ENCODE assay signal across 1 cellular context in genomic region chr12:21418403-21418802, GRCh38.
TF ChIP-seq lines count a peak whose summit lies in the region.

No MANE protein-coding gene starts in this region.

TF ChIP-seq in GM23338, 12 proteins besides CTCF, POLR2A, EP300 and RAD21 (continued from another document):
- TF ChIP-seq, protein P1, sequence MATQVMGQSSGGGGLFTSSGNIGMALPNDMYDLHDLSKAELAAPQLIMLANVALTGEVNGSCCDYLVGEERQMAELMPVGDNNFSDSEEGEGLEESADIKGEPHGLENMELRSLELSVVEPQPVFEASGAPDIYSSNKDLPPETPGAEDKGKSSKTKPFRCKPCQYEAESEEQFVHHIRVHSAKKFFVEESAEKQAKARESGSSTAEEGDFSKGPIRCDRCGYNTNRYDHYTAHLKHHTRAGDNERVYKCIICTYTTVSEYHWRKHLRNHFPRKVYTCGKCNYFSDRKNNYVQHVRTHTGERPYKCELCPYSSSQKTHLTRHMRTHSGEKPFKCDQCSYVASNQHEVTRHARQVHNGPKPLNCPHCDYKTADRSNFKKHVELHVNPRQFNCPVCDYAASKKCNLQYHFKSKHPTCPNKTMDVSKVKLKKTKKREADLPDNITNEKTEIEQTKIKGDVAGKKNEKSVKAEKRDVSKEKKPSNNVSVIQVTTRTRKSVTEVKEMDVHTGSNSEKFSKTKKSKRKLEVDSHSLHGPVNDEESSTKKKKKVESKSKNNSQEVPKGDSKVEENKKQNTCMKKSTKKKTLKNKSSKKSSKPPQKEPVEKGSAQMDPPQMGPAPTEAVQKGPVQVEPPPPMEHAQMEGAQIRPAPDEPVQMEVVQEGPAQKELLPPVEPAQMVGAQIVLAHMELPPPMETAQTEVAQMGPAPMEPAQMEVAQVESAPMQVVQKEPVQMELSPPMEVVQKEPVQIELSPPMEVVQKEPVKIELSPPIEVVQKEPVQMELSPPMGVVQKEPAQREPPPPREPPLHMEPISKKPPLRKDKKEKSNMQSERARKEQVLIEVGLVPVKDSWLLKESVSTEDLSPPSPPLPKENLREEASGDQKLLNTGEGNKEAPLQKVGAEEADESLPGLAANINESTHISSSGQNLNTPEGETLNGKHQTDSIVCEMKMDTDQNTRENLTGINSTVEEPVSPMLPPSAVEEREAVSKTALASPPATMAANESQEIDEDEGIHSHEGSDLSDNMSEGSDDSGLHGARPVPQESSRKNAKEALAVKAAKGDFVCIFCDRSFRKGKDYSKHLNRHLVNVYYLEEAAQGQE (IDR thresholded peaks at IDR 0.05; ENCODE audit: unreplicated experiment), result no peak
- no peak for TF ChIP-seq NANOG (IDR thresholded peaks at IDR 0.05; ENCODE audit: borderline replicate concordance)
- TF ChIP-seq JUNB (IDR thresholded peaks at IDR 0.05; ENCODE audit: unreplicated experiment), result no peak
- no peak for TF ChIP-seq EZH2phosphoT487 (IDR thresholded peaks at IDR 0.05; ENCODE audit: unreplicated experiment)
- no peak for TF ChIP-seq ZNF331 (CRISPR knock-in tag; IDR thresholded peaks at IDR 0.05; ENCODE audit: low read depth)
- TF ChIP-seq, protein P2, sequence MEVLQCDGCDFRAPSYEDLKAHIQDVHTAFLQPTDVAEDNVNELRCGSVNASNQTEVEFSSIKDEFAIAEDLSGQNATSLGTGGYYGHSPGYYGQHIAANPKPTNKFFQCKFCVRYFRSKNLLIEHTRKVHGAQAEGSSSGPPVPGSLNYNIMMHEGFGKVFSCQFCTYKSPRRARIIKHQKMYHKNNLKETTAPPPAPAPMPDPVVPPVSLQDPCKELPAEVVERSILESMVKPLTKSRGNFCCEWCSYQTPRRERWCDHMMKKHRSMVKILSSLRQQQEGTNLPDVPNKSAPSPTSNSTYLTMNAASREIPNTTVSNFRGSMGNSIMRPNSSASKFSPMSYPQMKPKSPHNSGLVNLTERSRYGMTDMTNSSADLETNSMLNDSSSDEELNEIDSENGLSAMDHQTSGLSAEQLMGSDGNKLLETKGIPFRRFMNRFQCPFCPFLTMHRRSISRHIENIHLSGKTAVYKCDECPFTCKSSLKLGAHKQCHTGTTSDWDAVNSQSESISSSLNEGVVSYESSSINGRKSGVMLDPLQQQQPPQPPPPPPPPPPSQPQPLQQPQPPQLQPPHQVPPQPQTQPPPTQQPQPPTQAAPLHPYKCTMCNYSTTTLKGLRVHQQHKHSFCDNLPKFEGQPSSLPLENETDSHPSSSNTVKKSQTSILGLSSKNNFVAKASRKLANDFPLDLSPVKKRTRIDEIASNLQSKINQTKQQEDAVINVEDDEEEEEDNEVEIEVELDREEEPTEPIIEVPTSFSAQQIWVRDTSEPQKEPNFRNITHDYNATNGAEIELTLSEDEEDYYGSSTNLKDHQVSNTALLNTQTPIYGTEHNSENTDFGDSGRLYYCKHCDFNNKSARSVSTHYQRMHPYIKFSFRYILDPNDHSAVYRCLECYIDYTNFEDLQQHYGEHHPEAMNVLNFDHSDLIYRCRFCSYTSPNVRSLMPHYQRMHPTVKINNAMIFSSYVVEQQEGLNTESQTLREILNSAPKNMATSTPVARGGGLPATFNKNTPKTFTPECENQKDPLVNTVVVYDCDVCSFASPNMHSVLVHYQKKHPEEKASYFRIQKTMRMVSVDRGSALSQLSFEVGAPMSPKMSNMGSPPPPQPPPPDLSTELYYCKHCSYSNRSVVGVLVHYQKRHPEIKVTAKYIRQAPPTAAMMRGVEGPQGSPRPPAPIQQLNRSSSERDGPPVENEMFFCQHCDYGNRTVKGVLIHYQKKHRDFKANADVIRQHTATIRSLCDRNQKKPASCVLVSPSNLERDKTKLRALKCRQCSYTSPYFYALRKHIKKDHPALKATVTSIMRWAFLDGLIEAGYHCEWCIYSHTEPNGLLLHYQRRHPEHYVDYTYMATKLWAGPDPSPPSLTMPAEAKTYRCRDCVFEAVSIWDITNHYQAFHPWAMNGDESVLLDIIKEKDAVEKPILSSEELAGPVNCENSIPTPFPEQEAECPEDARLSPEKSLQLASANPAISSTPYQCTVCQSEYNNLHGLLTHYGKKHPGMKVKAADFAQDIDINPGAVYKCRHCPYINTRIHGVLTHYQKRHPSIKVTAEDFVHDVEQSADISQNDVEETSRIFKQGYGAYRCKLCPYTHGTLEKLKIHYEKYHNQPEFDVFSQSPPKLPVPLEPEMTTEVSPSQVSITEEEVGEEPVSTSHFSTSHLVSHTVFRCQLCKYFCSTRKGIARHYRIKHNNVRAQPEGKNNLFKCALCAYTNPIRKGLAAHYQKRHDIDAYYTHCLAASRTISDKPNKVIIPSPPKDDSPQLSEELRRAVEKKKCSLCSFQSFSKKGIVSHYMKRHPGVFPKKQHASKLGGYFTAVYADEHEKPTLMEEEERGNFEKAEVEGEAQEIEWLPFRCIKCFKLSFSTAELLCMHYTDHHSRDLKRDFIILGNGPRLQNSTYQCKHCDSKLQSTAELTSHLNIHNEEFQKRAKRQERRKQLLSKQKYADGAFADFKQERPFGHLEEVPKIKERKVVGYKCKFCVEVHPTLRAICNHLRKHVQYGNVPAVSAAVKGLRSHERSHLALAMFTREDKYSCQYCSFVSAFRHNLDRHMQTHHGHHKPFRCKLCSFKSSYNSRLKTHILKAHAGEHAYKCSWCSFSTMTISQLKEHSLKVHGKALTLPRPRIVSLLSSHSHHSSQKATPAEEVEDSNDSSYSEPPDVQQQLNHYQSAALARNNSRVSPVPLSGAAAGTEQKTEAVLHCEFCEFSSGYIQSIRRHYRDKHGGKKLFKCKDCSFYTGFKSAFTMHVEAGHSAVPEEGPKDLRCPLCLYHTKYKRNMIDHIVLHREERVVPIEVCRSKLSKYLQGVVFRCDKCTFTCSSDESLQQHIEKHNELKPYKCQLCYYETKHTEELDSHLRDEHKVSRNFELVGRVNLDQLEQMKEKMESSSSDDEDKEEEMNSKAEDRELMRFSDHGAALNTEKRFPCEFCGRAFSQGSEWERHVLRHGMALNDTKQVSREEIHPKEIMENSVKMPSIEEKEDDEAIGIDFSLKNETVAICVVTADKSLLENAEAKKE (CRISPR knock-in tag; IDR thresholded peaks at IDR 0.05), result no peak
